ENCODE assay signal across 33 cellular contexts in genomic region chr3:49727924-49728361, GRCh38. TPM values are rescaled to one million over a fixed set of nuclear protein-coding genes. Genes with fewer than 3 reads are reported as not detected.
"Had no signal": no experiment of that assay in that cellular context is flagged by ENCODE, and none has a peak within 500 bp of the region (broad histone marks: within the 10 kb centered on the region; RNA-seq: fewer than 3 reads in every experiment).

No MANE protein-coding gene starts in this region.

- H3K27me3 Mint-ChIP-seq: activated naive CD4-positive, alpha-beta T cell treated with anti-CD3 and anti-CD28 coated beads, Interleukin-2, amount 50 U/mL, for 24 hours; activated naive CD8-positive, alpha-beta T cell treated with anti-CD3 and anti-CD28 coated beads, Interleukin-2, amount 50 U/mL, for 24 hours; central memory CD8-positive, alpha-beta T cell; dendritic cell treated with granulocyte-macrophage colony-stimulating factor and Interleukin-4, amounts not matched to agents 40 ng/mL and 50 ng/mL, for 4 days had no signal

- H3K9me3 ChIP-seq: breast epithelium, esophagus muscularis mucosa, heart left ventricle, lower lobe of right lung, mucosa of descending colon, right atrium auricular region, suprapubic skin, tibial artery had no signal

- ATAC-seq: activated naive CD8-positive, alpha-beta T cell treated with anti-CD3 and anti-CD28 coated beads, Interleukin-2, amount 50 U/mL, for 24 hours; foreskin keratinocyte; heart left ventricle; lower lobe of right lung; mucosa of descending colon had no signal

- DNase-seq: activated CD4-positive, alpha-beta T cell treated with anti-CD3 and anti-CD28 coated beads for 4 hours; activated CD4-positive, alpha-beta T cell treated with anti-CD3 and anti-CD28 coated beads, Interleukin-2, amount 50 U/mL, for 4 hours; activated CD8-positive, alpha-beta memory T cell treated with anti-CD3 and anti-CD28 coated beads for 24 hours; activated gamma-delta T cell; activated naive CD8-positive, alpha-beta T cell treated with anti-CD3 and anti-CD28 coated beads, Interleukin-2, amount 50 U/mL, for 24 hours; amygdala; endodermal cell; foreskin keratinocyte; heart left ventricle; hypothalamus; immature natural killer cell; lower lobe of right lung; mesendoderm; mucosa of descending colon; nucleus accumbens; stimulated activated CD4-positive, alpha-beta T cell treated with anti-CD3 and anti-CD28 coated beads, Interleukin-1b, Interleukin-23, amount 100 ng/mL, for 48 hours; stimulated activated CD4-positive, alpha-beta T cell treated with anti-CD3 and anti-CD28 coated beads, Interleukin-4, amount 100 ng/mL, for 4 hours; stimulated activated CD8-positive, alpha-beta memory T cell treated with anti-CD3 and anti-CD28 coated beads, Interleukin-4, amount 100 ng/mL, for 48 hours; stimulated activated naive CD4-positive, alpha-beta T cell; T-helper 1 cell had no signal

- H3K4me3 Mint-ChIP-seq: activated naive CD4-positive, alpha-beta T cell treated with anti-CD3 and anti-CD28 coated beads, Interleukin-2, amount 50 U/mL, for 24 hours; activated naive CD8-positive, alpha-beta T cell treated with anti-CD3 and anti-CD28 coated beads, Interleukin-2, amount 50 U/mL, for 24 hours; central memory CD8-positive, alpha-beta T cell; dendritic cell treated with granulocyte-macrophage colony-stimulating factor and Interleukin-4, amounts not matched to agents 40 ng/mL and 50 ng/mL, for 4 days; endodermal cell had no signal

- H3K27ac Mint-ChIP-seq: activated naive CD4-positive, alpha-beta T cell treated with anti-CD3 and anti-CD28 coated beads, Interleukin-2, amount 50 U/mL, for 24 hours; activated naive CD8-positive, alpha-beta T cell treated with anti-CD3 and anti-CD28 coated beads, Interleukin-2, amount 50 U/mL, for 24 hours; dendritic cell treated with granulocyte-macrophage colony-stimulating factor and Interleukin-4, amounts not matched to agents 40 ng/mL and 50 ng/mL, for 4 days; endodermal cell had no signal

- H3K36me3 ChIP-seq: breast epithelium had no signal

- H3K9me3 Mint-ChIP-seq: activated naive CD4-positive, alpha-beta T cell treated with anti-CD3 and anti-CD28 coated beads, Interleukin-2, amount 50 U/mL, for 24 hours; activated naive CD8-positive, alpha-beta T cell treated with anti-CD3 and anti-CD28 coated beads, Interleukin-2, amount 50 U/mL, for 24 hours; central memory CD8-positive, alpha-beta T cell; dendritic cell treated with granulocyte-macrophage colony-stimulating factor and Interleukin-4, amounts not matched to agents 40 ng/mL and 50 ng/mL, for 4 days; endodermal cell; immature natural killer cell had no signal

- H3K4me1 ChIP-seq: foreskin keratinocyte had no signal

- H3K27ac ChIP-seq: breast epithelium, esophagus muscularis mucosa, foreskin keratinocyte, heart left ventricle, lower lobe of right lung, parathyroid adenoma, right atrium auricular region, suprapubic skin, tibial artery had no signal

- H3K4me3 ChIP-seq: breast epithelium, esophagus muscularis mucosa, heart left ventricle, lower lobe of right lung, mucosa of descending colon, right atrium auricular region, smooth muscle cell, suprapubic skin, tibial artery had no signal

- H3K27me3 ChIP-seq: breast epithelium, esophagus muscularis mucosa, foreskin keratinocyte, heart left ventricle, right atrium auricular region, suprapubic skin, tibial artery had no signal

RNA-seq across cellular contexts. Expression of gene AMIGO3, which starts 8.5 kb away (rescaled TPM):
- total RNA-seq: foreskin keratinocyte, kidney epithelial cell, lower lobe of right lung, mucosa of descending colon, pulmonary artery endothelial cell, ureter had no signal
